1 cellular context compared by ENCODE assay signal in genomic region chr13:72545030-72545719, GRCh38.
A peak's percentile ranks its signal among the peaks of the same experiment; 100 is the strongest.
TF ChIP-seq lines count a peak whose summit lies in the region.

No MANE protein-coding gene starts in this region.

TF ChIP-seq in HepG2, 621 proteins besides CTCF, POLR2A, EP300 and RAD21 (continued from another document and continues in another):
- TF ChIP-seq ZMAT5 (CRISPR knock-in tag; IDR thresholded peaks at IDR 0.05; ENCODE audit: borderline replicate concordance, low read depth) = no peak
- peak; percentile 77; the same call in 1 of the 2 replicates for TF ChIP-seq RXRB (CRISPR knock-in tag; IDR thresholded peaks at IDR 0.05; ENCODE audit: borderline replicate concordance)
- TF ChIP-seq ZNF580 (CRISPR knock-in tag; IDR thresholded peaks at IDR 0.05; ENCODE audit: borderline replicate concordance, low read depth) = peak; percentile 75; the same call in 1 of the 2 replicates
- no peak for TF ChIP-seq MYPOP (CRISPR knock-in tag; IDR thresholded peaks at IDR 0.05)
- no peak for TF ChIP-seq ZNF296 (CRISPR knock-in tag; conservative IDR thresholded peaks at IDR 0.05)
- no peak for TF ChIP-seq ZNF850 (CRISPR knock-in tag; conservative IDR thresholded peaks at IDR 0.05)
- no peak for TF ChIP-seq HES4 (CRISPR knock-in tag; IDR thresholded peaks at IDR 0.05; ENCODE audit: borderline replicate concordance)
- no peak for TF ChIP-seq CHD2 (IDR thresholded peaks at IDR 0.05; ENCODE audit: low read depth, low read length)
- peak; percentile 66; the same call in 1 of the 2 replicates for TF ChIP-seq HDAC1 (CRISPR knock-in tag; IDR thresholded peaks at IDR 0.05)
- TF ChIP-seq CC2D1A (CRISPR knock-in tag; IDR thresholded peaks at IDR 0.05) = no peak
- no peak for TF ChIP-seq THRA (CRISPR knock-in tag; IDR thresholded peaks at IDR 0.05; ENCODE audit: borderline replicate concordance)
- TF ChIP-seq NFATC3 (CRISPR knock-in tag; IDR thresholded peaks at IDR 0.05) = no peak
- TF ChIP-seq ZNF292 (CRISPR knock-in tag; IDR thresholded peaks at IDR 0.05; ENCODE audit: borderline replicate concordance, low read depth) = no peak
- peak; percentile 27; the same call in 1 of the 2 replicates for TF ChIP-seq NFKBIZ (CRISPR knock-in tag; IDR thresholded peaks at IDR 0.05)
- TF ChIP-seq ZNF251 (CRISPR knock-in tag; IDR thresholded peaks at IDR 0.05) = no peak
- TF ChIP-seq AHDC1 (CRISPR knock-in tag; IDR thresholded peaks at IDR 0.05; ENCODE audit: borderline replicate concordance) = peak; percentile 94; the same call in 1 of the 2 replicates
- TF ChIP-seq, protein P1, sequence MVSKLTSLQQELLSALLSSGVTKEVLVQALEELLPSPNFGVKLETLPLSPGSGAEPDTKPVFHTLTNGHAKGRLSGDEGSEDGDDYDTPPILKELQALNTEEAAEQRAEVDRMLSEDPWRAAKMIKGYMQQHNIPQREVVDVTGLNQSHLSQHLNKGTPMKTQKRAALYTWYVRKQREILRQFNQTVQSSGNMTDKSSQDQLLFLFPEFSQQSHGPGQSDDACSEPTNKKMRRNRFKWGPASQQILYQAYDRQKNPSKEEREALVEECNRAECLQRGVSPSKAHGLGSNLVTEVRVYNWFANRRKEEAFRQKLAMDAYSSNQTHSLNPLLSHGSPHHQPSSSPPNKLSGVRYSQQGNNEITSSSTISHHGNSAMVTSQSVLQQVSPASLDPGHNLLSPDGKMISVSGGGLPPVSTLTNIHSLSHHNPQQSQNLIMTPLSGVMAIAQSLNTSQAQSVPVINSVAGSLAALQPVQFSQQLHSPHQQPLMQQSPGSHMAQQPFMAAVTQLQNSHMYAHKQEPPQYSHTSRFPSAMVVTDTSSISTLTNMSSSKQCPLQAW (CRISPR knock-in tag; IDR thresholded peaks at IDR 0.05) = peak; percentile 98
- TF ChIP-seq HDAC6 (IDR thresholded peaks at IDR 0.05; ENCODE audit: low read depth, low read length) = no peak
- no peak for TF ChIP-seq KLF13 (CRISPR knock-in tag; IDR thresholded peaks at IDR 0.05)
- TF ChIP-seq ERF (CRISPR knock-in tag; IDR thresholded peaks at IDR 0.05) = peak; percentile 71; the same call in 1 of the 2 replicates
- TF ChIP-seq NFIB (CRISPR knock-in tag; IDR thresholded peaks at IDR 0.05; ENCODE audit: borderline replicate concordance) = no peak
- TF ChIP-seq, protein P2, sequence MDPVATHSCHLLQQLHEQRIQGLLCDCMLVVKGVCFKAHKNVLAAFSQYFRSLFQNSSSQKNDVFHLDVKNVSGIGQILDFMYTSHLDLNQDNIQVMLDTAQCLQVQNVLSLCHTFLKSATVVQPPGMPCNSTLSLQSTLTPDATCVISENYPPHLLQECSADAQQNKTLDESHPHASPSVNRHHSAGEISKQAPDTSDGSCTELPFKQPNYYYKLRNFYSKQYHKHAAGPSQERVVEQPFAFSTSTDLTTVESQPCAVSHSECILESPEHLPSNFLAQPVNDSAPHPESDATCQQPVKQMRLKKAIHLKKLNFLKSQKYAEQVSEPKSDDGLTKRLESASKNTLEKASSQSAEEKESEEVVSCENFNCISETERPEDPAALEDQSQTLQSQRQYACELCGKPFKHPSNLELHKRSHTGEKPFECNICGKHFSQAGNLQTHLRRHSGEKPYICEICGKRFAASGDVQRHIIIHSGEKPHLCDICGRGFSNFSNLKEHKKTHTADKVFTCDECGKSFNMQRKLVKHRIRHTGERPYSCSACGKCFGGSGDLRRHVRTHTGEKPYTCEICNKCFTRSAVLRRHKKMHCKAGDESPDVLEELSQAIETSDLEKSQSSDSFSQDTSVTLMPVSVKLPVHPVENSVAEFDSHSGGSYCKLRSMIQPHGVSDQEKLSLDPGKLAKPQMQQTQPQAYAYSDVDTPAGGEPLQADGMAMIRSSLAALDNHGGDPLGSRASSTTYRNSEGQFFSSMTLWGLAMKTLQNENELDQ (CRISPR knock-in tag; IDR thresholded peaks at IDR 0.05; ENCODE audit: borderline replicate concordance) = no peak
- peak; percentile 18; the same call in 1 of the 2 replicates for TF ChIP-seq ZNF362 (CRISPR knock-in tag; IDR thresholded peaks at IDR 0.05; ENCODE audit: borderline replicate concordance)
- TF ChIP-seq, protein P3, sequence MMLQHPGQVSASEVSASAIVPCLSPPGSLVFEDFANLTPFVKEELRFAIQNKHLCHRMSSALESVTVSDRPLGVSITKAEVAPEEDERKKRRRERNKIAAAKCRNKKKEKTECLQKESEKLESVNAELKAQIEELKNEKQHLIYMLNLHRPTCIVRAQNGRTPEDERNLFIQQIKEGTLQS (CRISPR knock-in tag; IDR thresholded peaks at IDR 0.05) = no peak
- TF ChIP-seq NRL (CRISPR knock-in tag; IDR thresholded peaks at IDR 0.05; ENCODE audit: borderline replicate concordance) = no peak
- TF ChIP-seq ZBTB21 (CRISPR knock-in tag; IDR thresholded peaks at IDR 0.05) = no peak
- no peak for TF ChIP-seq SPEN (CRISPR knock-in tag; IDR thresholded peaks at IDR 0.05; ENCODE audit: low read depth)
- TF ChIP-seq PHF20 (CRISPR knock-in tag; IDR thresholded peaks at IDR 0.05) = no peak
- no peak for TF ChIP-seq ZBTB8A (CRISPR knock-in tag; IDR thresholded peaks at IDR 0.05; ENCODE audit: borderline replicate concordance, low read depth)
- no peak for TF ChIP-seq KDM2A (CRISPR knock-in tag; IDR thresholded peaks at IDR 0.05; ENCODE audit: borderline replicate concordance, low read depth)
- TF ChIP-seq GABPB1 (CRISPR knock-in tag; IDR thresholded peaks at IDR 0.05) = peak; percentile 40; the same call in 1 of the 2 replicates
- no peak for TF ChIP-seq HCFC1 (IDR thresholded peaks at IDR 0.05; ENCODE audit: low read depth, low read length)
- TF ChIP-seq, protein P4, sequence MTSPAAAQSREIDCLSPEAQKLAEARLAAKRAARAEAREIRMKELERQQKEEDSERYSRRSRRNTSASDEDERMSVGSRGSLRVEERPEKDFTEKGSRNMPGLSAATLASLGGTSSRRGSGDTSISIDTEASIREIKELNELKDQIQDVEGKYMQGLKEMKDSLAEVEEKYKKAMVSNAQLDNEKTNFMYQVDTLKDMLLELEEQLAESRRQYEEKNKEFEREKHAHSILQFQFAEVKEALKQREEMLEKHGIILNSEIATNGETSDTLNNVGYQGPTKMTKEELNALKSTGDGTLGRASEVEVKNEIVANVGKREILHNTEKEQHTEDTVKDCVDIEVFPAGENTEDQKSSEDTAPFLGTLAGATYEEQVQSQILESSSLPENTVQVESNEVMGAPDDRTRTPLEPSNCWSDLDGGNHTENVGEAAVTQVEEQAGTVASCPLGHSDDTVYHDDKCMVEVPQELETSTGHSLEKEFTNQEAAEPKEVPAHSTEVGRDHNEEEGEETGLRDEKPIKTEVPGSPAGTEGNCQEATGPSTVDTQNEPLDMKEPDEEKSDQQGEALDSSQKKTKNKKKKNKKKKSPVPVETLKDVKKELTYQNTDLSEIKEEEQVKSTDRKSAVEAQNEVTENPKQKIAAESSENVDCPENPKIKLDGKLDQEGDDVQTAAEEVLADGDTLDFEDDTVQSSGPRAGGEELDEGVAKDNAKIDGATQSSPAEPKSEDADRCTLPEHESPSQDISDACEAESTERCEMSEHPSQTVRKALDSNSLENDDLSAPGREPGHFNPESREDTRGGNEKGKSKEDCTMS (CRISPR knock-in tag; conservative IDR thresholded peaks at IDR 0.05) = no peak
- TF ChIP-seq, protein P5, sequence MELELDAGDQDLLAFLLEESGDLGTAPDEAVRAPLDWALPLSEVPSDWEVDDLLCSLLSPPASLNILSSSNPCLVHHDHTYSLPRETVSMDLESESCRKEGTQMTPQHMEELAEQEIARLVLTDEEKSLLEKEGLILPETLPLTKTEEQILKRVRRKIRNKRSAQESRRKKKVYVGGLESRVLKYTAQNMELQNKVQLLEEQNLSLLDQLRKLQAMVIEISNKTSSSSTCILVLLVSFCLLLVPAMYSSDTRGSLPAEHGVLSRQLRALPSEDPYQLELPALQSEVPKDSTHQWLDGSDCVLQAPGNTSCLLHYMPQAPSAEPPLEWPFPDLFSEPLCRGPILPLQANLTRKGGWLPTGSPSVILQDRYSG (CRISPR knock-in tag; IDR thresholded peaks at IDR 0.05) = no peak
- TF ChIP-seq, protein P6, sequence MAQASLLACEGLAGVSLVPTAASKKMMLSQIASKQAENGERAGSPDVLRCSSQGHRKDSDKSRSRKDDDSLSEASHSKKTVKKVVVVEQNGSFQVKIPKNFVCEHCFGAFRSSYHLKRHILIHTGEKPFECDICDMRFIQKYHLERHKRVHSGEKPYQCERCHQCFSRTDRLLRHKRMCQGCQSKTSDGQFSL (CRISPR knock-in tag; IDR thresholded peaks at IDR 0.05) = no peak
- TF ChIP-seq TOE1 (CRISPR knock-in tag; IDR thresholded peaks at IDR 0.05) = no peak
- 0 out of 2 replicates have a peak, but pooled peaks have one; percentile 35 for TF ChIP-seq ZSCAN31 (CRISPR knock-in tag; IDR thresholded peaks at IDR 0.05; ENCODE audit: low read depth)
- TF ChIP-seq TBX2 (CRISPR knock-in tag; IDR thresholded peaks at IDR 0.05; ENCODE audit: borderline replicate concordance) = peak; percentile 69; the same call in 1 of the 2 replicates
- TF ChIP-seq AGO1 (IDR thresholded peaks at IDR 0.05; ENCODE audit: low read depth, low read length, poor library complexity, severe bottlenecking) = no peak
- no peak for TF ChIP-seq SATB2 (CRISPR knock-in tag; IDR thresholded peaks at IDR 0.05)
- TF ChIP-seq ARNTL (CRISPR knock-in tag; IDR thresholded peaks at IDR 0.05) = 0 out of 2 replicates have a peak, but pooled peaks have one; percentile 37
- no peak for TF ChIP-seq ZNF691 (CRISPR knock-in tag; IDR thresholded peaks at IDR 0.05; ENCODE audit: borderline replicate concordance, low read depth)
- TF ChIP-seq ZNF317 (CRISPR knock-in tag; IDR thresholded peaks at IDR 0.05) = peak; percentile 72; the same call in 1 of the 2 replicates
